In the genomic region with DNA sequence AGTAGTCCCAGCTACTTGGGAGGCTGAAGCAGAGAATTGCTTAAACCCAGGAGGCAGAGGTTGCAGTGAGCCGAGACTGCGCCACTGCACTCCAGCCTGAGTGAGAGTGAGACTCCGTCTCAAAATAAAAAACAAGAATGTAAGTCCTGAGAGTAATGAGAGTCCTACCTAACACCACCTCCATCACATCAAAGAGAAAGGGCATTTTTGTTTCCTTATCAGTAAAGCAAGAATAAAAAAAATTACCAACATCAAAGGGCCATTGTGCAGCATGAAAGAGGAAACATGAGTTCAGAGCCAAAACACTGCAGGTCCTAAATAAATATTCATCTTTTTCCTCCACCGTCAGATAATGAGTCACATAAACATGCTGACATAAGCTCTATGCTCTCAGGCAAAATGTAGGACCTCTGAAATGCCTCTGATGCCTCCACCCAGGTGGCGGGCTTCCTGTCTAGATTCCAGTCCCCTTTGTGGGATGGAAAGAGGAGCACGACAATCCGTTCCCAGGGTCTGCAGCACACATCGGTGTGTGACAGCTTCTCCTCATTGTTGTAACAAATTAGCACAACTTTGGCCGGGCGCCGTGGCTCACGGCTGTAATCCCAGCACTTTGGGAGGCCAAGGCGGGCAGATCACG, we compare ENCODE assay signal across 11 cellular contexts. TPM values are rescaled to one million over a fixed set of nuclear protein-coding genes. Genes with fewer than 3 reads are reported as not detected.
DNase-seq lines count a peak whose midpoint lies in the region; ATAC-seq and TF ChIP-seq lines count a peak whose summit lies in the region.
"Had no signal": no experiment of that assay in that cellular context is flagged by ENCODE, and none has a peak within 500 bp of the region (broad histone marks: within the 10 kb centered on the region; RNA-seq: fewer than 3 reads in every experiment).

No MANE protein-coding gene starts in this region.

- TF ChIP-seq POLR2A in gastroesophageal sphincter (IDR thresholded peaks at IDR 0.05) (no peak), testis (IDR thresholded peaks at IDR 0.05) (no peak)

- no peak overlapping the region for H3K4me3 ChIP-seq in gastroesophageal sphincter
- no peak overlapping the region for H3K4me3 ChIP-seq in testis
- H3K4me3 ChIP-seq: right lobe of liver had no signal

- CTCF ChIA-PET in WTC11 (lab: Charles Lee): interaction anchor here (0.8 to 1.2 kb wide), 2 partner anchors 60 to 137 kb away, joined by 3 read pairs; no protein-coding TSS in a partner anchor
- CTCF ChIA-PET in activated naive CD4-positive, alpha-beta T cell treated with anti-CD3 and anti-CD28 coated beads for 36 hours (lab: Charles Lee): no interaction called here

- H3K4me1 Mint-ChIP-seq in WTC11: peaks cover 11% of the 10 kb centered on the region
- no peaks in the 10 kb centered on the region for H3K4me1 Mint-ChIP-seq in activated naive CD4-positive, alpha-beta T cell treated with anti-CD3 and anti-CD28 coated beads for 36 hours (ENCODE audit: low read depth)
- no peaks in the 10 kb centered on the region for H3K4me1 Mint-ChIP-seq in T-helper 2 cell treated with Interferon-gamma antibody and Interleukin-4, amounts not matched to agents 5 μg/mL and 100 μg/mL, for 36 hours (ENCODE audit: low read depth)
- H3K4me1 Mint-ChIP-seq: activated naive CD8-positive, alpha-beta T cell treated with anti-CD3 and anti-CD28 coated beads for 36 hours had no signal

- intact Hi-C loops in testis (cut with DNase I; ENCODE audit: low total_unique reads): no loop called here
- intact Hi-C loops in activated naive CD4-positive, alpha-beta T cell treated with anti-CD3 and anti-CD28 coated beads for 36 hours (cut with micrococcal nuclease): no loop called here

- no peak overlapping the region for H3K4me3 Mint-ChIP-seq in WTC11
- H3K4me3 Mint-ChIP-seq in activated naive CD4-positive, alpha-beta T cell treated with anti-CD3 and anti-CD28 coated beads for 36 hours: no peak overlapping the region
- no peak overlapping the region for H3K4me3 Mint-ChIP-seq in T-helper 2 cell treated with Interferon-gamma antibody and Interleukin-4, amounts not matched to agents 5 μg/mL and 100 μg/mL, for 36 hours
- H3K4me3 Mint-ChIP-seq: activated naive CD8-positive, alpha-beta T cell treated with anti-CD3 and anti-CD28 coated beads for 36 hours had no signal

- peaks cover 5% of the 10 kb centered on the region; the same call in 1 of the 2 replicates for H3K9me3 Mint-ChIP-seq in WTC11
- no peaks in the 10 kb centered on the region for H3K9me3 Mint-ChIP-seq in activated naive CD4-positive, alpha-beta T cell treated with anti-CD3 and anti-CD28 coated beads for 36 hours
- no peaks in the 10 kb centered on the region for H3K9me3 Mint-ChIP-seq in T-helper 2 cell treated with Interferon-gamma antibody and Interleukin-4, amounts not matched to agents 5 μg/mL and 100 μg/mL, for 36 hours

- H3K27ac ChIP-seq in gastroesophageal sphincter: peak overlapping the region in 1 of 4 donors; percentile 9
- H3K27ac ChIP-seq in testis: peak overlapping the region; percentile 36 to 53
- H3K27ac ChIP-seq: right lobe of liver had no signal

- DNase-seq in DMS153 (lab: John Stamatoyannopoulos, UW) (peak; percentile 49), DMS153 treated with DMSO at 0.1 percent for 48 hours (lab: John Stamatoyannopoulos, UW; ENCODE audit: unreplicated experiment) (no peak), WTC11 (ENCODE audit: low spot score) (no peak), testis (no peak), OCI-M2 (lab: John Stamatoyannopoulos, UW; ENCODE audit: unreplicated experiment) (no peak)
- DNase-seq in activated naive CD4-positive, alpha-beta T cell treated with anti-CD3 and anti-CD28 coated beads for 36 hours: no peak
- DNase-seq in T-helper 2 cell treated with Interferon-gamma antibody and Interleukin-4, amounts not matched to agents 5 μg/mL and 100 μg/mL, for 36 hours (ENCODE audit: low spot score): no peak
- DNase-seq: activated CD4-positive, alpha-beta T cell treated with anti-CD3 and anti-CD28 coated beads, Interleukin-2, amount 50 U/mL, for 48 hours; activated naive CD8-positive, alpha-beta T cell treated with anti-CD3 and anti-CD28 coated beads for 36 hours; right lobe of liver had no signal

- H3K4me1 ChIP-seq in gastroesophageal sphincter (peaks cover 0 to 51% (median 0%) of the 10 kb centered on the region in 3 donors), testis (peaks cover 21% of the 10 kb centered on the region)

- 55 to 64% methylated on average over 4 to 5 of the region's 14 CpGs for WGBS in gastroesophageal sphincter (ENCODE audit: low coverage in 1 of 2), 2 donors
- WGBS in testis, 2 donors: 60 to 66% methylated on average over 13 to 14 of the region's 14 CpGs

- peak overlapping the region; percentile 73; the same call in 1 of the 2 replicates for H3K27ac Mint-ChIP-seq in WTC11
- no peak overlapping the region for H3K27ac Mint-ChIP-seq in activated naive CD4-positive, alpha-beta T cell treated with anti-CD3 and anti-CD28 coated beads for 36 hours
- no peak overlapping the region for H3K27ac Mint-ChIP-seq in T-helper 2 cell treated with Interferon-gamma antibody and Interleukin-4, amounts not matched to agents 5 μg/mL and 100 μg/mL, for 36 hours
- H3K27ac Mint-ChIP-seq: activated naive CD8-positive, alpha-beta T cell treated with anti-CD3 and anti-CD28 coated beads for 36 hours had no signal

- no peak; the same call in 1 of the 2 replicates for ATAC-seq in WTC11
- peak; percentile 46 for ATAC-seq in gastroesophageal sphincter

- no peaks in the 10 kb centered on the region for H3K27me3 ChIP-seq in gastroesophageal sphincter
- no peaks in the 10 kb centered on the region for H3K27me3 ChIP-seq in testis
- H3K27me3 ChIP-seq: right lobe of liver had no signal

- no peak for TF ChIP-seq CTCF in WTC11 (IDR thresholded peaks at IDR 0.05)
- TF ChIP-seq CTCF in gastroesophageal sphincter (IDR thresholded peaks at IDR 0.05): no peak
- TF ChIP-seq CTCF in testis (IDR thresholded peaks at IDR 0.05): no peak

- H3K36me3 Mint-ChIP-seq in WTC11: peaks cover 11% of the 10 kb centered on the region
- H3K36me3 Mint-ChIP-seq in activated naive CD4-positive, alpha-beta T cell treated with anti-CD3 and anti-CD28 coated beads for 36 hours (ENCODE audit: low read depth): no peaks in the 10 kb centered on the region
- H3K36me3 Mint-ChIP-seq in T-helper 2 cell treated with Interferon-gamma antibody and Interleukin-4, amounts not matched to agents 5 μg/mL and 100 μg/mL, for 36 hours (ENCODE audit: low read depth): no peaks in the 10 kb centered on the region
- H3K36me3 Mint-ChIP-seq: activated naive CD8-positive, alpha-beta T cell treated with anti-CD3 and anti-CD28 coated beads for 36 hours had no signal

- POLR2A ChIA-PET in WTC11 (lab: Charles Lee): interaction anchor here (0.7 kb wide), 1 partner anchor 205 kb away, joined by 3 read pairs; no protein-coding TSS in a partner anchor

- TF ChIP-seq EP300 in gastroesophageal sphincter (IDR thresholded peaks at IDR 0.05): no peak

- H3K9me3 ChIP-seq in gastroesophageal sphincter (no peaks in the 10 kb centered on the region), testis (no peaks in the 10 kb centered on the region)
- H3K9me3 ChIP-seq: right lobe of liver had no signal

- H3K36me3 ChIP-seq in gastroesophageal sphincter (no peaks in the 10 kb centered on the region), testis (ENCODE audit: low read depth, missing control alignments) (no peaks in the 10 kb centered on the region)
- H3K36me3 ChIP-seq: right lobe of liver had no signal

- H3K27me3 Mint-ChIP-seq in WTC11 (ENCODE audit: low read depth): no peaks in the 10 kb centered on the region
- H3K27me3 Mint-ChIP-seq in activated naive CD4-positive, alpha-beta T cell treated with anti-CD3 and anti-CD28 coated beads for 36 hours (ENCODE audit: low read depth): peaks cover 13% of the 10 kb centered on the region
- peaks cover 5% of the 10 kb centered on the region for H3K27me3 Mint-ChIP-seq in T-helper 2 cell treated with Interferon-gamma antibody and Interleukin-4, amounts not matched to agents 5 μg/mL and 100 μg/mL, for 36 hours (ENCODE audit: low read depth)

TF ChIP-seq in WTC11, 78 proteins besides CTCF, POLR2A, EP300 and RAD21 (continues in another document):
- TF ChIP-seq STAT6 (CRISPR knock-in tag; conservative IDR thresholded peaks at IDR 0.05; ENCODE audit: low read depth) (no peak), SP1 (CRISPR knock-in tag; conservative IDR thresholded peaks at IDR 0.05) (no peak)

RNA-seq across cellular contexts. Expression of gene ATP9A, which starts 7.2 kb away (rescaled TPM):
- total RNA-seq in WTC11 (2021) (5.0 to 5.4 TPM (median 5.0 TPM) in 3 replicates), gastroesophageal sphincter (10 to 100 TPM; 49.3 to 80.2 (median 57.7) TPM), testis (100 to 1,000 TPM in 1 of 2 donors, 10 to 100 TPM in 1; 89.3 to 128 TPM)
- polyA plus RNA-seq in testis (ENCODE audit: insufficient read depth, low read depth, low replicate concordance): 46.4 TPM
- total RNA-seq in activated naive CD4-positive, alpha-beta T cell treated with anti-CD3 and anti-CD28 coated beads for 36 hours: under 1 TPM; 0.12 to 0.17 TPM

RNA-seq across cellular contexts. Expression of gene SALL4, which starts 41.3 kb away (rescaled TPM):
- 156 to 204 TPM (median 203 TPM) in 3 replicates for total RNA-seq in WTC11 (2021)
- not detected for total RNA-seq in gastroesophageal sphincter
- 10 to 100 TPM; 23.5 to 27.8 TPM for total RNA-seq in testis
- 8.4 TPM for polyA plus RNA-seq in testis (ENCODE audit: insufficient read depth, low read depth, low replicate concordance)
- total RNA-seq in activated naive CD4-positive, alpha-beta T cell treated with anti-CD3 and anti-CD28 coated beads for 36 hours: not detected

Comparison
In these comparisons a context has a peak if more than half of its experiments do, and no peak if none do; other contexts are left out.
1. RNA of gene SALL4, which starts 41.3 kb away (total RNA-seq): 156 to 204 TPM in WTC11 and 23.5 to 27.8 TPM in testis; not detected in activated naive CD4-positive, alpha-beta T cell treated with anti-CD3 and anti-CD28 coated beads for 36 hours and not detected in gastroesophageal sphincter; every median in the first group is over 10 times any median in the second.